In genomic region chr12:54325442-54326109, GRCh38 we compare ENCODE assay signal across 1 cellular context.
TF ChIP-seq lines count a peak whose summit lies in the region.
"Not testable (repeated sequence)": the region's sequence is repeated elsewhere in the genome, so short reads cannot be mapped to it uniquely, and the experiment has no call there.

No MANE protein-coding gene starts in this region.

TF ChIP-seq in HepG2, 621 proteins besides CTCF, POLR2A, EP300 and RAD21:
- TF ChIP-seq ZNF367 (CRISPR knock-in tag; IDR thresholded peaks at IDR 0.05; ENCODE audit: borderline replicate concordance) (0 out of 2 replicates have a peak, but pooled peaks have one; percentile 65), ELF4 (CRISPR knock-in tag; IDR thresholded peaks at IDR 0.05; ENCODE audit: borderline replicate concordance) (0 out of 2 replicates have a peak, but pooled peaks have one; percentile 71), STAG1 (CRISPR knock-in tag; IDR thresholded peaks at IDR 0.05) (0 out of 2 replicates have a peak, but pooled peaks have one; percentile 1), ZSCAN20 (CRISPR knock-in tag; IDR thresholded peaks at IDR 0.05; ENCODE audit: borderline replicate concordance) (0 out of 2 replicates have a peak, but pooled peaks have one; percentile 67), ZBTB10 (CRISPR knock-in tag; IDR thresholded peaks at IDR 0.05; ENCODE audit: borderline replicate concordance) (0 out of 2 replicates have a peak, but pooled peaks have one; percentile 53), ZNF704 (CRISPR knock-in tag; IDR thresholded peaks at IDR 0.05; ENCODE audit: borderline replicate concordance) (0 out of 2 replicates have a peak, but pooled peaks have one; percentile 54), ZNF180 (CRISPR knock-in tag; IDR thresholded peaks at IDR 0.05; ENCODE audit: borderline replicate concordance, low read depth) (0 out of 2 replicates have a peak, but pooled peaks have one; percentile 34), ZNF607 (CRISPR knock-in tag; IDR thresholded peaks at IDR 0.05; ENCODE audit: borderline replicate concordance) (0 out of 2 replicates have a peak, but pooled peaks have one; percentile 42), SATB2 (CRISPR knock-in tag; IDR thresholded peaks at IDR 0.05) (0 out of 2 replicates have a peak, but pooled peaks have one; percentile 6), ZNF674 (CRISPR knock-in tag; IDR thresholded peaks at IDR 0.05; ENCODE audit: low read depth) (0 out of 2 replicates have a peak, but pooled peaks have one; percentile 33), LCORL (CRISPR knock-in tag; IDR thresholded peaks at IDR 0.05) (peak; percentile 11; the same call in 1 of the 2 replicates), PRPF4 (IDR thresholded peaks at IDR 0.05; ENCODE audit: low read depth, low read length, poor library complexity, severe bottlenecking) (peak; percentile 25), DNMT3B (CRISPR knock-in tag; conservative IDR thresholded peaks at IDR 0.05) (0 out of 2 replicates have a peak, but pooled peaks have one; percentile 13), MED13 (CRISPR knock-in tag; IDR thresholded peaks at IDR 0.05) (0 out of 2 replicates have a peak, but pooled peaks have one; percentile 35), ZNF350 (CRISPR knock-in tag; IDR thresholded peaks at IDR 0.05; ENCODE audit: borderline replicate concordance, low read depth) (0 out of 2 replicates have a peak, but pooled peaks have one; percentile 1), RBFOX2 (IDR thresholded peaks at IDR 0.05; ENCODE audit: low read depth, low read length) (peak; percentile 67)
- TF ChIP-seq LCORL (IDR thresholded peaks at IDR 0.05) = not testable (repeated sequence)
